Comparison of ENCODE assay signal across 1 cellular context in genomic region chr2:46915281-46915810, GRCh38.
A peak's percentile ranks its signal among the peaks of the same experiment; 100 is the strongest.
TF ChIP-seq lines count a peak whose summit lies in the region.

Gene MCFD2 (minus strand): TSS chr2:46915806. CDS start chr2:46909171, 6,635 bp downstream.

TF ChIP-seq in HepG2, 621 proteins besides CTCF, POLR2A, EP300 and RAD21 (continued from another document and continues in another):
- TF ChIP-seq MTF2 (CRISPR knock-in tag; IDR thresholded peaks at IDR 0.05; ENCODE audit: borderline replicate concordance): 0 out of 2 replicates have a peak, but pooled peaks have one; percentile 66
- TF ChIP-seq GATA4 (IDR thresholded peaks at IDR 0.05; ENCODE audit: borderline replicate concordance, low read depth): no peak
- no peak for TF ChIP-seq RORA (CRISPR knock-in tag; IDR thresholded peaks at IDR 0.05)
- TF ChIP-seq ZNF766 (CRISPR knock-in tag; IDR thresholded peaks at IDR 0.05; ENCODE audit: borderline replicate concordance): 0 out of 2 replicates have a peak, but pooled peaks have one; percentile 38
- no peak for TF ChIP-seq ZFX (CRISPR knock-in tag; IDR thresholded peaks at IDR 0.05; ENCODE audit: low read depth)
- TF ChIP-seq HMGXB3 (CRISPR knock-in tag; IDR thresholded peaks at IDR 0.05; ENCODE audit: borderline replicate concordance): no peak
- TF ChIP-seq PAX8 (CRISPR knock-in tag; IDR thresholded peaks at IDR 0.05; ENCODE audit: borderline replicate concordance): peak; percentile 27; the same call in 1 of the 2 replicates
- no peak for TF ChIP-seq ZNF816 (CRISPR knock-in tag; IDR thresholded peaks at IDR 0.05; ENCODE audit: borderline replicate concordance)
- TF ChIP-seq KLF6 (CRISPR knock-in tag; IDR thresholded peaks at IDR 0.05): no peak
- no peak for TF ChIP-seq PRMT3 (CRISPR knock-in tag; IDR thresholded peaks at IDR 0.05; ENCODE audit: borderline replicate concordance, low read depth)
- no peak for TF ChIP-seq SAP130 (CRISPR knock-in tag; IDR thresholded peaks at IDR 0.05; ENCODE audit: low read depth)
- TF ChIP-seq GRHL1 (CRISPR knock-in tag; conservative IDR thresholded peaks at IDR 0.05): no peak
- no peak for TF ChIP-seq ZNF557 (CRISPR knock-in tag; IDR thresholded peaks at IDR 0.05)
- peak; percentile 78; the same call in 1 of the 2 replicates for TF ChIP-seq MTERF4 (CRISPR knock-in tag; IDR thresholded peaks at IDR 0.05)
- TF ChIP-seq NRL (CRISPR knock-in tag; IDR thresholded peaks at IDR 0.05; ENCODE audit: borderline replicate concordance): no peak
- 0 out of 2 replicates have a peak, but pooled peaks have one; percentile 7 for TF ChIP-seq BORCS8-MEF2B (CRISPR knock-in tag; IDR thresholded peaks at IDR 0.05)
- 0 out of 2 replicates have a peak, but pooled peaks have one; percentile 21 for TF ChIP-seq ISX (CRISPR knock-in tag; conservative IDR thresholded peaks at IDR 0.05)
- TF ChIP-seq HES4 (CRISPR knock-in tag; IDR thresholded peaks at IDR 0.05; ENCODE audit: borderline replicate concordance): peak; percentile 91
- TF ChIP-seq ZUFSP (CRISPR knock-in tag; IDR thresholded peaks at IDR 0.05; ENCODE audit: borderline replicate concordance): no peak
- 0 out of 2 replicates have a peak, but pooled peaks have one; percentile 45 for TF ChIP-seq ATAD3A (CRISPR knock-in tag; IDR thresholded peaks at IDR 0.05)
- TF ChIP-seq BRD4 (CRISPR knock-in tag; IDR thresholded peaks at IDR 0.05): peak; percentile 21; the same call in 1 of the 2 replicates
- TF ChIP-seq ZNF33B (CRISPR knock-in tag; IDR thresholded peaks at IDR 0.05): no peak
- no peak for TF ChIP-seq ZNF180 (CRISPR knock-in tag; IDR thresholded peaks at IDR 0.05; ENCODE audit: borderline replicate concordance, low read depth)
- TF ChIP-seq ZNF512 (CRISPR knock-in tag; IDR thresholded peaks at IDR 0.05): 0 out of 2 replicates have a peak, but pooled peaks have one; percentile 17
- TF ChIP-seq ZNF550 (CRISPR knock-in tag; IDR thresholded peaks at IDR 0.05; ENCODE audit: borderline replicate concordance): no peak
- no peak for TF ChIP-seq CREB3 (CRISPR knock-in tag; IDR thresholded peaks at IDR 0.05)
- TF ChIP-seq SNAPC5 (CRISPR knock-in tag; IDR thresholded peaks at IDR 0.05; ENCODE audit: borderline replicate concordance): no peak
- 0 out of 2 replicates have a peak, but pooled peaks have one; percentile 38 for TF ChIP-seq ZNF543 (CRISPR knock-in tag; IDR thresholded peaks at IDR 0.05)
- TF ChIP-seq ZNF790 (CRISPR knock-in tag; IDR thresholded peaks at IDR 0.05; ENCODE audit: borderline replicate concordance): peak; percentile 96; the same call in 1 of the 2 replicates
- no peak for TF ChIP-seq SP2 (CRISPR knock-in tag; IDR thresholded peaks at IDR 0.05)
- TF ChIP-seq FOXK1 (CRISPR knock-in tag; IDR thresholded peaks at IDR 0.05; ENCODE audit: borderline replicate concordance, low read depth): no peak
- TF ChIP-seq IRF9 (CRISPR knock-in tag; IDR thresholded peaks at IDR 0.05; ENCODE audit: borderline replicate concordance): no peak
- TF ChIP-seq TFAP4 (IDR thresholded peaks at IDR 0.05; ENCODE audit: borderline replicate concordance, low read depth): peak; percentile 40; the same call in 1 of the 2 replicates
- no peak for TF ChIP-seq ZFYVE20 (CRISPR knock-in tag; IDR thresholded peaks at IDR 0.05; ENCODE audit: borderline replicate concordance, low read depth)
- TF ChIP-seq NR2F1 (CRISPR knock-in tag; IDR thresholded peaks at IDR 0.05): 0 out of 4 replicates have a peak, but pooled peaks of 1 of the 2 experiments have one; percentile 20
- TF ChIP-seq RFXANK (CRISPR knock-in tag; IDR thresholded peaks at IDR 0.05): peak; percentile 15; the same call in 1 of the 2 replicates
- TF ChIP-seq POGZ (CRISPR knock-in tag; IDR thresholded peaks at IDR 0.05): no peak; the same call in 1 of the 2 replicates
- TF ChIP-seq SMARCE1 (IDR thresholded peaks at IDR 0.05; ENCODE audit: borderline replicate concordance): no peak
- TF ChIP-seq EEA1 (CRISPR knock-in tag; IDR thresholded peaks at IDR 0.05; ENCODE audit: borderline replicate concordance): no peak
- TF ChIP-seq KAT2B (IDR thresholded peaks at IDR 0.05; ENCODE audit: borderline replicate concordance, low read depth, low read length): no peak
- TF ChIP-seq TEAD2 (CRISPR knock-in tag; IDR thresholded peaks at IDR 0.05): no peak
- TF ChIP-seq ZBTB7A (CRISPR knock-in tag; IDR thresholded peaks at IDR 0.05): no peak
- no peak for TF ChIP-seq AHR (CRISPR knock-in tag; IDR thresholded peaks at IDR 0.05)
- no peak for TF ChIP-seq FLYWCH1 (CRISPR knock-in tag; IDR thresholded peaks at IDR 0.05)
- TF ChIP-seq ZNF281 (CRISPR knock-in tag; IDR thresholded peaks at IDR 0.05; ENCODE audit: borderline replicate concordance): no peak
- peak; percentile 15 for TF ChIP-seq MED8 (CRISPR knock-in tag; IDR thresholded peaks at IDR 0.05; ENCODE audit: insufficient replicate concordance)
- peak; percentile 23; the same call in 1 of the 2 replicates for TF ChIP-seq ZNF430 (CRISPR knock-in tag; IDR thresholded peaks at IDR 0.05)
- TF ChIP-seq SOX6 (IDR thresholded peaks at IDR 0.05): no peak
- TF ChIP-seq SOX6 (CRISPR knock-in tag; IDR thresholded peaks at IDR 0.05): peak; percentile 2; the same call in 1 of the 2 replicates
- TF ChIP-seq ZNF75D (CRISPR knock-in tag; IDR thresholded peaks at IDR 0.05; ENCODE audit: borderline replicate concordance): no peak
- peak; percentile 18; the same call in 1 of the 2 replicates for TF ChIP-seq GZF1 (CRISPR knock-in tag; IDR thresholded peaks at IDR 0.05)
- 0 out of 2 replicates have a peak, but pooled peaks have one; percentile 23 for TF ChIP-seq ZNF530 (CRISPR knock-in tag; IDR thresholded peaks at IDR 0.05; ENCODE audit: low read depth)
- TF ChIP-seq ZKSCAN1 (IDR thresholded peaks at IDR 0.05; ENCODE audit: low read length): no peak
